22 cellular contexts compared by ENCODE assay signal in genomic region chr3:27422617-27423016, GRCh38. TPM values are rescaled to one million over a fixed set of nuclear protein-coding genes. Genes with fewer than 3 reads are reported as not detected.
"Had no signal": no experiment of that assay in that cellular context is flagged by ENCODE, and none has a peak within 500 bp of the region (broad histone marks: within the 10 kb centered on the region; RNA-seq: fewer than 3 reads in every experiment).

No MANE protein-coding gene starts in this region.

- DNase-seq: cerebellar nuclear complex; effector memory CD8-positive, alpha-beta T cell; glutamatergic neuron; immature natural killer cell; left ventricle myocardium inferior; naive thymus-derived CD4-positive, alpha-beta T cell; ovary; spleen; stimulated activated CD4-positive, alpha-beta T cell treated with anti-CD3 and anti-CD28 coated beads, Interleukin-15, amount 100 ng/mL, for 24 hours; stimulated activated CD4-positive, alpha-beta T cell treated with anti-CD3 and anti-CD28 coated beads, Interleukin-1b, Interleukin-23, amount 100 ng/mL, for 48 hours; stimulated activated CD4-positive, alpha-beta T cell treated with anti-CD3 and anti-CD28 coated beads, Interleukin-4, amount 100 ng/mL, for 24 hours; stimulated activated naive B cell treated with anti-CD40 and anti-IgM and Interleukin-4, amounts not matched to agents 10 μg/mL and 1 μg/mL and 100 μg/mL, for 72 hours; thyroid gland; uterus had no signal

- H3K36me3 ChIP-seq: neutrophil, ovary, uterus had no signal

- H3K4me1 Mint-ChIP-seq: immature natural killer cell had no signal

- H3K4me3 Mint-ChIP-seq: dendritic cell treated with granulocyte-macrophage colony-stimulating factor and Interleukin-4, amounts not matched to agents 40 ng/mL and 50 ng/mL, for 4 days; effector memory CD8-positive, alpha-beta T cell; immature natural killer cell; naive thymus-derived CD4-positive, alpha-beta T cell; stimulated activated naive B cell treated with anti-CD40 and anti-IgM and Interleukin-4, amounts not matched to agents 10 μg/mL and 1 μg/mL and 100 μg/mL, for 72 hours; type B pancreatic cell had no signal

- H3K4me3 ChIP-seq: esophagus muscularis mucosa, gastroesophageal sphincter, left ventricle myocardium inferior, ovary, spleen, suprapubic skin, thyroid gland, uterus had no signal

- H3K27me3 Mint-ChIP-seq: dendritic cell treated with granulocyte-macrophage colony-stimulating factor and Interleukin-4, amounts not matched to agents 40 ng/mL and 50 ng/mL, for 4 days; effector memory CD8-positive, alpha-beta T cell; naive thymus-derived CD4-positive, alpha-beta T cell; stimulated activated naive B cell treated with anti-CD40 and anti-IgM and Interleukin-4, amounts not matched to agents 10 μg/mL and 1 μg/mL and 100 μg/mL, for 72 hours; type B pancreatic cell had no signal

- H3K4me1 ChIP-seq: esophagus muscularis mucosa, gastroesophageal sphincter, spleen, suprapubic skin, thyroid gland, uterus had no signal

- ATAC-seq: effector memory CD8-positive, alpha-beta T cell; gastroesophageal sphincter; naive thymus-derived CD4-positive, alpha-beta T cell; sciatic nerve; stimulated activated naive B cell treated with anti-CD40 and anti-IgM and Interleukin-4, amounts not matched to agents 10 μg/mL and 1 μg/mL and 100 μg/mL, for 72 hours had no signal

- H3K27ac ChIP-seq: epithelial cell of prostate, esophagus muscularis mucosa, gastroesophageal sphincter, left ventricle myocardium inferior, neutrophil, ovary, spleen, suprapubic skin, thyroid gland, uterus had no signal

- H3K9me3 ChIP-seq: esophagus muscularis mucosa, gastroesophageal sphincter, left ventricle myocardium inferior, neutrophil, ovary, spleen, suprapubic skin, thyroid gland, uterus had no signal

- H3K27ac Mint-ChIP-seq: dendritic cell treated with granulocyte-macrophage colony-stimulating factor and Interleukin-4, amounts not matched to agents 40 ng/mL and 50 ng/mL, for 4 days; immature natural killer cell; naive thymus-derived CD4-positive, alpha-beta T cell; stimulated activated naive B cell treated with anti-CD40 and anti-IgM and Interleukin-4, amounts not matched to agents 10 μg/mL and 1 μg/mL and 100 μg/mL, for 72 hours; type B pancreatic cell had no signal

- H3K27me3 ChIP-seq: esophagus muscularis mucosa, gastroesophageal sphincter, neutrophil, ovary, spleen, suprapubic skin, thyroid gland, uterus had no signal

- H3K9me3 Mint-ChIP-seq: dendritic cell treated with granulocyte-macrophage colony-stimulating factor and Interleukin-4, amounts not matched to agents 40 ng/mL and 50 ng/mL, for 4 days; effector memory CD8-positive, alpha-beta T cell; immature natural killer cell; naive thymus-derived CD4-positive, alpha-beta T cell; stimulated activated naive B cell treated with anti-CD40 and anti-IgM and Interleukin-4, amounts not matched to agents 10 μg/mL and 1 μg/mL and 100 μg/mL, for 72 hours; type B pancreatic cell had no signal

RNA-seq across cellular contexts. Expression of gene NEK10, which starts 53.4 kb away (rescaled TPM):
- polyA plus RNA-seq: naive thymus-derived CD4-positive, alpha-beta T cell had no signal
